ENCODE assay signal across 19 cellular contexts in the genomic region with DNA sequence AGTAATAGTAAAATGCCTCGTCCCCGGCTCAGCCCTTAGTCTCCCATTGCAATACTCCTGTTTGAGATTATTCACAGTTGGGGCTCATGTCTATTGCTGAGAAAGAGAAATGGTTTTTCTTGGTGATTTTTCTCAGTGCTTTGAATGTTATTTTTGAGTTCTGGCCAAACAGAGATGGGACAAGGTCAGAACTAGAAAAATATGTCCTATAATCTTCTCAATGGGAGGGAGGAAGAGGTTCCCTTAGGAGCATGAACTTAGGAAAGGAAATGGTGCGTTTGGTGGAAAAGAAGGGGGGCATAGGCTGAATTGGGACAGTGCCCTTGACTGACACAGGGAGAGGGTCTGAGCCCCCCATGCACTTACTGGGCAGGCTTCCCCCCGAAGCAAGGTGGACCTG.
DNase-seq lines count a peak whose midpoint lies in the region; ATAC-seq and TF ChIP-seq lines count a peak whose summit lies in the region.
"Had no signal": no experiment of that assay in that cellular context is flagged by ENCODE, and none has a peak within 500 bp of the region (broad histone marks: within the 10 kb centered on the region; RNA-seq: fewer than 3 reads in every experiment).

No MANE protein-coding gene starts in this region.

- H4K91ac ChIP-seq in trophoblast cell (ENCODE audit: low read depth, low read length), result no peak overlapping the region

- no CpG with 5 or more reads among the region's 4 CpGs for WGBS in trophoblast cell (ENCODE audit: extremely low coverage, insufficient coverage, insufficient read length)
- 89% methylated on average over 4 of the region's 4 CpGs for WGBS in SK-N-SH (ENCODE audit: low lambda C conversion rate)
- WGBS in sigmoid colon, 2 donors, result 77 to 88% methylated on average over 4 of the region's 4 CpGs

- no peak overlapping the region for H4K8ac ChIP-seq in trophoblast cell (ENCODE audit: low read depth, low read length)

- H3K79me1 ChIP-seq in trophoblast cell (ENCODE audit: low read length), result no peaks in the 10 kb centered on the region

- TF ChIP-seq POLR2A in sigmoid colon (IDR thresholded peaks at IDR 0.05), result no peak

- no peak overlapping the region for H3K14ac ChIP-seq in trophoblast cell (ENCODE audit: low read length)

- H3K27me3 ChIP-seq in dorsolateral prefrontal cortex (no peaks in the 10 kb centered on the region), trophoblast cell (ENCODE audit: insufficient read depth, low read length) (no peaks in the 10 kb centered on the region), SK-N-SH (ENCODE audit: insufficient read depth) (no peaks in the 10 kb centered on the region), sigmoid colon (no peaks in the 10 kb centered on the region)

- H2BK12ac ChIP-seq in trophoblast cell (ENCODE audit: low read length), result no peak overlapping the region

- H3K23ac ChIP-seq in trophoblast cell (ENCODE audit: low read length), result peak overlapping the region; percentile 5

- ATAC-seq in left cardiac atrium, result peak; percentile 47 to 57
- ATAC-seq: K562 had no signal

- no peak overlapping the region for H2AFZ ChIP-seq in trophoblast cell (ENCODE audit: insufficient read depth, low read length, poor library complexity)
- H2AFZ ChIP-seq in SK-N-SH (ENCODE audit: low read depth), result no peak overlapping the region
- H2AFZ ChIP-seq: PC-9 had no signal

- H3K9me2 ChIP-seq in SK-N-SH, result no peaks in the 10 kb centered on the region

- peaks cover 2% of the 10 kb centered on the region for H3K79me2 ChIP-seq in trophoblast cell (ENCODE audit: control insufficient read depth, insufficient read depth, low read length, poor library complexity)
- H3K79me2 ChIP-seq in SK-N-SH (ENCODE audit: insufficient read depth), result peaks cover 15% of the 10 kb centered on the region; the same call in 1 of the 2 replicates

- peaks cover 19% of the 10 kb centered on the region for H4K20me1 ChIP-seq in SK-N-SH (ENCODE audit: insufficient read depth)

- intact Hi-C loops in dorsolateral prefrontal cortex (cut with DNase I), result no loop called here
- intact Hi-C loops in left cardiac atrium (cut with DNase I), result no loop called here
- intact Hi-C loops in sigmoid colon (cut with DNase I), result no loop called here

- POLR2A ChIA-PET in SK-N-SH (lab: Yijun Ruan, JAX), result no interaction called here

- TF ChIP-seq RAD21 in SK-N-SH (IDR thresholded peaks at IDR 0.05; ENCODE audit: low read length), result no peak

- no peak for TF ChIP-seq EP300 in SK-N-SH (IDR thresholded peaks at IDR 0.05; ENCODE audit: borderline replicate concordance in 1 of 2, low read depth in 1 of 2, low read length in 1 of 2)
- no peak for TF ChIP-seq EP300 in sigmoid colon (IDR thresholded peaks at IDR 0.05)

- H3K27ac ChIP-seq in dorsolateral prefrontal cortex, result peak overlapping the region in 31 of 59 donors; percentile 2 to 69 (median 36)
- H3K27ac ChIP-seq in trophoblast cell (ENCODE audit: low read depth, low read length), result no peak overlapping the region
- no peak overlapping the region for H3K27ac ChIP-seq in SK-N-SH (ENCODE audit: low read depth in 2 of 2, low read length in 1 of 2)
- no peak overlapping the region for H3K27ac ChIP-seq in sigmoid colon
- H3K27ac ChIP-seq: PC-9, RWPE1 had no signal

- H2BK5ac ChIP-seq in trophoblast cell (ENCODE audit: low read depth, low read length, poor library complexity), result no peak overlapping the region

- H3K4me1 ChIP-seq in trophoblast cell (ENCODE audit: control insufficient read depth in 1 of 2, insufficient read depth in 2 of 2, low read length in 2 of 2) (peaks cover 0 to 4% of the 10 kb centered on the region in 2 experiments), SK-N-SH (ENCODE audit: control insufficient read depth in 1 of 2, insufficient read depth in 2 of 2, low read depth in 1 of 2, low read length in 1 of 2) (no peaks in the 10 kb centered on the region; a peak in 1 of 4 replicates), sigmoid colon (peaks cover 0 to 23% (median 18%) of the 10 kb centered on the region in 4 donors)

- H3K4me2 ChIP-seq in trophoblast cell (ENCODE audit: low read length) (no peak overlapping the region), SK-N-SH (no peak overlapping the region)
- H3K4me2 ChIP-seq: PC-9 had no signal

- no peaks in the 10 kb centered on the region for H3K36me3 ChIP-seq in trophoblast cell (ENCODE audit: control insufficient read depth in 1 of 2, insufficient read depth in 2 of 2, low read length in 2 of 2)
- H3K36me3 ChIP-seq in SK-N-SH (replicated peaks in 1 of 2; ENCODE audit: control insufficient read depth in 1 of 2, insufficient read depth in 2 of 2, low read length in 1 of 2), result no peaks in the 10 kb centered on the region
- no peaks in the 10 kb centered on the region for H3K36me3 ChIP-seq in sigmoid colon

- peak; percentile 52 for DNase-seq in EH (ENCODE audit: low read depth)
- no peak for DNase-seq in dorsolateral prefrontal cortex
- DNase-seq in left cardiac atrium, result no peak
- DNase-seq in trophoblast cell, result no peak
- DNase-seq in SK-N-SH, result no peak
- DNase-seq in sigmoid colon, result no peak
- DNase-seq in NCI-H774 (lab: John Stamatoyannopoulos, UW), result no peak
- DNase-seq: CD4-positive, alpha-beta memory T cell; DMS153; GF-D8; H7; HFFc6; NCI-H1092 treated with DMSO at 0.1 percent for 48 hours; NCI-H146; NCI-H2081 treated with DMSO at 0.1 percent for 48 hours; NCI-H510A treated with DMSO at 0.1 percent for 48 hours; PC-9 had no signal

- H3K4ac ChIP-seq in trophoblast cell (ENCODE audit: low read depth, low read length), result no peak overlapping the region

- H3F3A ChIP-seq in SK-N-SH (replicated peaks; ENCODE audit: insufficient read depth), result no peaks in the 10 kb centered on the region

- H3K9ac ChIP-seq in trophoblast cell (ENCODE audit: low read length), result no peak overlapping the region
- no peak overlapping the region for H3K9ac ChIP-seq in SK-N-SH

- CTCF ChIA-PET in SK-N-SH (lab: Yijun Ruan, JAX), result interaction anchor here (0.7 kb wide), 1 partner anchor 33 kb away, joined by 3 read pairs; no protein-coding TSS in a partner anchor

- H3K9me3 ChIP-seq in trophoblast cell (ENCODE audit: insufficient read depth, low read depth, low read length) (no peaks in the 10 kb centered on the region), SK-N-SH (no peaks in the 10 kb centered on the region), sigmoid colon (no peaks in the 10 kb centered on the region)

- no peak for TF ChIP-seq CTCF in dorsolateral prefrontal cortex (IDR thresholded peaks at IDR 0.05 in 54 of 56, conservative IDR thresholded peaks at IDR 0.05 in 2 of 56; ENCODE audit: low read depth in 1 of 56, partially characterized antibody in 56 of 56)
- TF ChIP-seq CTCF in SK-N-SH (IDR thresholded peaks at IDR 0.05), result no peak
- no peak for TF ChIP-seq CTCF in sigmoid colon (IDR thresholded peaks at IDR 0.05)

- no peak overlapping the region for H2BK120ac ChIP-seq in trophoblast cell (ENCODE audit: insufficient read depth, low read length, poor library complexity)

- no peak overlapping the region for H3K18ac ChIP-seq in trophoblast cell (ENCODE audit: low read length)

- no peak overlapping the region for H3K4me3 ChIP-seq in dorsolateral prefrontal cortex
- no peak overlapping the region for H3K4me3 ChIP-seq in trophoblast cell (ENCODE audit: low read depth, low read length)
- H3K4me3 ChIP-seq in SK-N-SH (ENCODE audit: low read depth in 2 of 2, low read length in 1 of 2), result no peak overlapping the region
- H3K4me3 ChIP-seq in sigmoid colon, result no peak overlapping the region
- H3K4me3 ChIP-seq: K562, PC-9 had no signal

- H4K12ac ChIP-seq in trophoblast cell (ENCODE audit: low read depth, low read length), result no peak overlapping the region

- H2AK5ac ChIP-seq in trophoblast cell (ENCODE audit: low read length), result no peak overlapping the region

TF ChIP-seq in SK-N-SH, 30 proteins besides CTCF, POLR2A, EP300 and RAD21:
- TF ChIP-seq FOSL2 (IDR thresholded peaks at IDR 0.05; ENCODE audit: borderline replicate concordance, low read depth) (no peak), RCOR1 (IDR thresholded peaks at IDR 0.05; ENCODE audit: low read length) (no peak), POLR2AphosphoS5 (IDR thresholded peaks at IDR 0.05; ENCODE audit: low read depth, low read length) (no peak), TAF1 (IDR thresholded peaks at IDR 0.05; ENCODE audit: borderline replicate concordance, low read depth, low read length) (no peak), YY1 (IDR thresholded peaks at IDR 0.05; ENCODE audit: low read depth) (no peak), FOXM1 (IDR thresholded peaks at IDR 0.05; ENCODE audit: low read depth) (no peak), SMC3 (IDR thresholded peaks at IDR 0.05; ENCODE audit: low read depth, low read length) (no peak), GABPA (IDR thresholded peaks at IDR 0.05; ENCODE audit: low read depth) (no peak), MAX (IDR thresholded peaks at IDR 0.05; ENCODE audit: low read depth) (no peak)
- TF ChIP-seq, protein P1, sequence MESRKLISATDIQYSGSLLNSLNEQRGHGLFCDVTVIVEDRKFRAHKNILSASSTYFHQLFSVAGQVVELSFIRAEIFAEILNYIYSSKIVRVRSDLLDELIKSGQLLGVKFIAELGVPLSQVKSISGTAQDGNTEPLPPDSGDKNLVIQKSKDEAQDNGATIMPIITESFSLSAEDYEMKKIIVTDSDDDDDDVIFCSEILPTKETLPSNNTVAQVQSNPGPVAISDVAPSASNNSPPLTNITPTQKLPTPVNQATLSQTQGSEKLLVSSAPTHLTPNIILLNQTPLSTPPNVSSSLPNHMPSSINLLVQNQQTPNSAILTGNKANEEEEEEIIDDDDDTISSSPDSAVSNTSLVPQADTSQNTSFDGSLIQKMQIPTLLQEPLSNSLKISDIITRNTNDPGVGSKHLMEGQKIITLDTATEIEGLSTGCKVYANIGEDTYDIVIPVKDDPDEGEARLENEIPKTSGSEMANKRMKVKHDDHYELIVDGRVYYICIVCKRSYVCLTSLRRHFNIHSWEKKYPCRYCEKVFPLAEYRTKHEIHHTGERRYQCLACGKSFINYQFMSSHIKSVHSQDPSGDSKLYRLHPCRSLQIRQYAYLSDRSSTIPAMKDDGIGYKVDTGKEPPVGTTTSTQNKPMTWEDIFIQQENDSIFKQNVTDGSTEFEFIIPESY (IDR thresholded peaks at IDR 0.05; ENCODE audit: borderline replicate concordance, low read depth), result no peak

Comparison
In these comparisons a context has a peak if more than half of its experiments do, and no peak if none do; other contexts are left out.
1. H3K27ac ChIP-seq: peak in dorsolateral prefrontal cortex (31 of 59); none in trophoblast cell (single experiment), SK-N-SH (0 of 2) and sigmoid colon (0 of 4).